15 cellular contexts compared by ENCODE assay signal in genomic region chr17:43995150-43995471, GRCh38. TPM values are rescaled to one million over a fixed set of nuclear protein-coding genes. Genes with fewer than 3 reads are reported as not detected.
DNase-seq lines count a peak whose midpoint lies in the region; ATAC-seq and TF ChIP-seq lines count a peak whose summit lies in the region.
"Had no signal": no experiment of that assay in that cellular context is flagged by ENCODE, and none has a peak within 500 bp of the region (broad histone marks: within the 10 kb centered on the region; RNA-seq: fewer than 3 reads in every experiment).

No MANE protein-coding gene starts in this region.

- H3K9me3 ChIP-seq in Caco-2 (no peaks in the 10 kb centered on the region), Loucy (ENCODE audit: insufficient read depth, low read depth, low read length) (no peaks in the 10 kb centered on the region), neuronal stem cell (replicated peaks in 1 of 2; ENCODE audit: control insufficient read depth in 2 of 2, insufficient read depth in 1 of 2, low read depth in 1 of 2, low read length in 2 of 2) (no peaks in the 10 kb centered on the region)
- H3K9me3 ChIP-seq: pancreas had no signal

- no peak overlapping the region for H2AK5ac ChIP-seq in neuronal stem cell (ENCODE audit: low read depth, low read length)

- no TSS peak for BruUV-seq in Caco-2 (replicated peaks; lab: Mats Ljungman, UMichigan)

- H3K4me3 ChIP-seq in Caco-2 (ENCODE audit: low read depth, low read length) = no peak overlapping the region; the same call in 1 of the 2 replicates
- no peak overlapping the region for H3K4me3 ChIP-seq in Loucy (ENCODE audit: low read length, poor library complexity, severe bottlenecking)
- peak overlapping the region; percentile 56 for H3K4me3 ChIP-seq in coronary artery
- no peak overlapping the region for H3K4me3 ChIP-seq in neuronal stem cell (ENCODE audit: low read length in 2 of 2)

- no peaks in the 10 kb centered on the region for H3K27me3 ChIP-seq in Caco-2 (replicated peaks; ENCODE audit: control insufficient read depth, insufficient read depth, low read length)
- H3K27me3 ChIP-seq in Loucy (ENCODE audit: insufficient read depth, low read length, poor library complexity, severe bottlenecking) = no peaks in the 10 kb centered on the region
- H3K27me3 ChIP-seq in neuronal stem cell (ENCODE audit: control insufficient read depth in 3 of 3, insufficient read depth in 3 of 3, low read depth in 1 of 3, low read length in 3 of 3) = peaks cover 0 to 39% (median 13%) of the 10 kb centered on the region in 3 experiments

- no peaks in the 10 kb centered on the region for H3K9me3 Mint-ChIP-seq in Caco-2 (ENCODE audit: unreplicated experiment)
- H3K9me3 Mint-ChIP-seq: activated naive CD8-positive, alpha-beta T cell treated with anti-CD3 and anti-CD28 coated beads, Interleukin-2, amount 10 ng/mL, durations not matched to agents 7 days and 5 days; dendritic cell treated with granulocyte-macrophage colony-stimulating factor and Interleukin-4, amounts not matched to agents 40 ng/mL and 50 ng/mL, for 4 days had no signal

- H3K9ac ChIP-seq in Loucy (ENCODE audit: low read depth, low read length, poor library complexity, severe bottlenecking) (no peak overlapping the region), neuronal stem cell (ENCODE audit: low read depth, low read length, poor library complexity) (no peak overlapping the region)

- no peak overlapping the region for H2BK120ac ChIP-seq in neuronal stem cell (ENCODE audit: low read depth, low read length)

- peak overlapping the region; percentile 61 for H3K4me3 Mint-ChIP-seq in Caco-2 (ENCODE audit: unreplicated experiment)
- H3K4me3 Mint-ChIP-seq: activated naive CD8-positive, alpha-beta T cell treated with anti-CD3 and anti-CD28 coated beads, Interleukin-2, amount 10 ng/mL, durations not matched to agents 7 days and 5 days; dendritic cell treated with granulocyte-macrophage colony-stimulating factor and Interleukin-4, amounts not matched to agents 40 ng/mL and 50 ng/mL, for 4 days had no signal

- TF ChIP-seq CTCF in Caco-2 (IDR thresholded peaks at IDR 0.05; ENCODE audit: insufficient read depth in 1 of 2, low read depth in 1 of 2, low read length in 1 of 2, severe bottlenecking in 1 of 2, unreplicated experiment in 1 of 2) = no peak
- TF ChIP-seq CTCF in Loucy (conservative IDR thresholded peaks at IDR 0.05; ENCODE audit: low read length) = no peak
- TF ChIP-seq CTCF in coronary artery (IDR thresholded peaks at IDR 0.05) = no peak

- POLR2A ChIA-PET in Caco-2 (lab: Charles Lee) = interaction anchor here (0.5 to 0.7 kb wide), 2 partner anchors 57 to 191 kb away, joined by 3 to 5 read pairs; no protein-coding TSS in a partner anchor

- no peak overlapping the region for H3K18ac ChIP-seq in neuronal stem cell (ENCODE audit: low read length)

- H3K27ac Mint-ChIP-seq in Caco-2 (ENCODE audit: unreplicated experiment) = no peak overlapping the region
- H3K27ac Mint-ChIP-seq: activated naive CD8-positive, alpha-beta T cell treated with anti-CD3 and anti-CD28 coated beads, Interleukin-2, amount 10 ng/mL, durations not matched to agents 7 days and 5 days; dendritic cell treated with granulocyte-macrophage colony-stimulating factor and Interleukin-4, amounts not matched to agents 40 ng/mL and 50 ng/mL, for 4 days had no signal

- no peak overlapping the region for H4K8ac ChIP-seq in neuronal stem cell (ENCODE audit: low read depth, low read length)

- peaks cover 11% of the 10 kb centered on the region for H3K4me1 ChIP-seq in Caco-2
- no peaks in the 10 kb centered on the region for H3K4me1 ChIP-seq in Loucy (ENCODE audit: insufficient read depth, low read length, poor library complexity, severe bottlenecking)
- H3K4me1 ChIP-seq in neuronal stem cell (ENCODE audit: control insufficient read depth in 2 of 2, insufficient read depth in 1 of 2, low read depth in 1 of 2, low read length in 2 of 2) = peaks cover 2 to 3% of the 10 kb centered on the region in 2 donors
- H3K4me1 ChIP-seq: pancreas had no signal

- H3K36me3 ChIP-seq in Caco-2 (ENCODE audit: control insufficient read depth, insufficient read depth, low read length) (no peaks in the 10 kb centered on the region), Loucy (ENCODE audit: insufficient read depth, low read length) (no peaks in the 10 kb centered on the region), neuronal stem cell (replicated peaks in 1 of 2; ENCODE audit: control insufficient read depth in 2 of 2, insufficient read depth in 2 of 2, low read length in 2 of 2) (no peaks in the 10 kb centered on the region)
- H3K36me3 ChIP-seq: pancreas had no signal

- no peak for DNase-seq in Caco-2
- DNase-seq in coronary artery (ENCODE audit: low spot score) = no peak
- no peak for DNase-seq in neuronal stem cell (ENCODE audit: low spot score)
- DNase-seq in DMS 273 (lab: John Stamatoyannopoulos, UW; ENCODE audit: unreplicated experiment) = no peak
- DNase-seq in left cardiac atrium = no peak
- no peak for DNase-seq in stimulated activated naive CD4-positive, alpha-beta T cell (lab: John Stamatoyannopoulos, UW)
- DNase-seq: DMS 273 treated with DMSO at 0.1 percent for 48 hours, GOT3 had no signal

- ATAC-seq in left cardiac atrium (no peak), GM18867 (IDR thresholded peaks at IDR 0.05; ENCODE audit: unreplicated experiment) (no peak)

- H4K20me1 ChIP-seq in Loucy (ENCODE audit: insufficient read depth, low read length, poor library complexity, severe bottlenecking) = no peaks in the 10 kb centered on the region

- no peaks in the 10 kb centered on the region for H3K9me2 ChIP-seq in Loucy (replicated peaks; ENCODE audit: low read depth, low read length)

- no peak overlapping the region for H3K27ac ChIP-seq in coronary artery
- no peak overlapping the region for H3K27ac ChIP-seq in neuronal stem cell (replicated peaks; ENCODE audit: low read length)
- H3K27ac ChIP-seq: pancreas had no signal

- intact Hi-C loops in Caco-2 (cut with micrococcal nuclease; ENCODE audit: unreplicated experiment) = loop anchor here (1.0 kb wide), 2 partner anchors 51 to 117 kb away; no protein-coding TSS in a partner anchor
- intact Hi-C loops in left cardiac atrium (cut with DNase I) = loop anchor here (2.0 kb wide), 1 partner anchor 50 kb away; no protein-coding TSS in a partner anchor

- H3K36me3 Mint-ChIP-seq in Caco-2 (ENCODE audit: insufficient read depth, unreplicated experiment) = no peaks in the 10 kb centered on the region
- H3K36me3 Mint-ChIP-seq: activated naive CD8-positive, alpha-beta T cell treated with anti-CD3 and anti-CD28 coated beads, Interleukin-2, amount 10 ng/mL, durations not matched to agents 7 days and 5 days had no signal

- no peaks in the 10 kb centered on the region for H3K4me1 Mint-ChIP-seq in Caco-2 (ENCODE audit: low read depth, unreplicated experiment)
- H3K4me1 Mint-ChIP-seq: activated naive CD8-positive, alpha-beta T cell treated with anti-CD3 and anti-CD28 coated beads, Interleukin-2, amount 10 ng/mL, durations not matched to agents 7 days and 5 days had no signal

- peak overlapping the region; percentile 63 for H2BK5ac ChIP-seq in neuronal stem cell (ENCODE audit: low read length)

- no peak overlapping the region for H4K91ac ChIP-seq in neuronal stem cell (ENCODE audit: low read depth, low read length, poor library complexity)

- no peak overlapping the region for H2BK12ac ChIP-seq in neuronal stem cell (ENCODE audit: low read length)

- CTCF ChIA-PET in Caco-2 (lab: Charles Lee) = interaction anchor here (1.6 to 3.7 kb wide), 2 partner anchors 51 to 85 kb away, joined by 4 to 29 read pairs; no protein-coding TSS in a partner anchor

- H3K4me2 ChIP-seq in Loucy (ENCODE audit: low read depth, low read length, poor library complexity, severe bottlenecking) (no peak overlapping the region), neuronal stem cell (ENCODE audit: insufficient read depth, low read length, poor library complexity, severe bottlenecking) (peak overlapping the region; percentile 76)

- H2BK15ac ChIP-seq in neuronal stem cell (ENCODE audit: low read length) = no peak overlapping the region

- H3K79me2 ChIP-seq in Loucy (ENCODE audit: insufficient read depth, low read length) = no peaks in the 10 kb centered on the region

- no CpG with 5 or more reads among the region's 12 CpGs for WGBS in neuronal stem cell (ENCODE audit: extremely low coverage in 2 of 2, insufficient read length in 2 of 2, insufficient replicate concordance in 1 of 2), 2 donors

- H3K23ac ChIP-seq in neuronal stem cell (ENCODE audit: low read depth, low read length, poor library complexity) = peak overlapping the region; percentile 81

- H2AFZ ChIP-seq in Loucy (ENCODE audit: low read length) (peak overlapping the region; percentile 62), neuronal stem cell (ENCODE audit: low read length) (peak overlapping the region; percentile 93)

- H3F3A ChIP-seq in Loucy (ENCODE audit: low read depth) = no peaks in the 10 kb centered on the region

- H3K4ac ChIP-seq in neuronal stem cell (ENCODE audit: low read length) = no peak overlapping the region

- H3K14ac ChIP-seq in neuronal stem cell (ENCODE audit: low read length) = no peak overlapping the region

- no peaks in the 10 kb centered on the region for H3K79me1 ChIP-seq in neuronal stem cell (ENCODE audit: low read depth, low read length)

- H3K27me3 Mint-ChIP-seq in Caco-2 (ENCODE audit: insufficient read depth, unreplicated experiment) = peaks cover 3% of the 10 kb centered on the region

RNA-seq across cellular contexts. Expression of gene NAGS, which starts 9.3 kb away (rescaled TPM):
- total RNA-seq in Caco-2 (2022) (0.42 and 0.50 TPM in 2 replicates), left cardiac atrium (1 to 10 TPM; 1.3 to 1.4 TPM)
- 1.6 TPM for polyA plus RNA-seq in neuronal stem cell (2013, experiment 1 of 2)
- polyA plus RNA-seq in neuronal stem cell (2013, experiment 2 of 2) = 1.4 TPM

RNA-seq across cellular contexts. Expression of gene TMEM101, which starts 19.7 kb away (rescaled TPM):
- total RNA-seq in Caco-2 (2022) = 41.7 and 43.5 TPM in 2 replicates
- 24.5 TPM for polyA plus RNA-seq in neuronal stem cell (2013, experiment 1 of 2)
- 24.9 TPM for polyA plus RNA-seq in neuronal stem cell (2013, experiment 2 of 2)
- 10 to 100 TPM; 16.1 to 17.5 TPM for total RNA-seq in left cardiac atrium

RNA-seq across cellular contexts. Expression of gene PYY, which starts 41.4 kb away (rescaled TPM):
- not detected in 2 replicates for total RNA-seq in Caco-2 (2022)
- polyA plus RNA-seq in neuronal stem cell (2013, experiment 1 of 2) = 0.70 TPM
- 0.65 TPM for polyA plus RNA-seq in neuronal stem cell (2013, experiment 2 of 2)
- total RNA-seq in left cardiac atrium = not detected
- total RNA-seq: activated naive CD8-positive, alpha-beta T cell treated with anti-CD3 and anti-CD28 coated beads, Interleukin-2, amount 10 ng/mL, durations not matched to agents 7 days and 5 days; left ventricle myocardium superior had no signal

RNA-seq across cellular contexts. Expression of gene PPY, which starts 52.8 kb away (rescaled TPM):
- total RNA-seq in Caco-2 (2022) = not detected in 2 replicates
- polyA plus RNA-seq in neuronal stem cell (2013, experiment 1 of 2) = not detected
- polyA plus RNA-seq in neuronal stem cell (2013, experiment 2 of 2) = not detected
- total RNA-seq in left cardiac atrium = not detected
- total RNA-seq: activated naive CD8-positive, alpha-beta T cell treated with anti-CD3 and anti-CD28 coated beads, Interleukin-2, amount 10 ng/mL, durations not matched to agents 7 days and 5 days; glomerular endothelial cell; left ventricle myocardium superior had no signal
